In genomic region chr1:80973101-80973500, GRCh38 we compare ENCODE assay signal across 23 cellular contexts.
"Had no signal": no experiment of that assay in that cellular context is flagged by ENCODE, and none has a peak within 500 bp of the region (broad histone marks: within the 10 kb centered on the region; RNA-seq: fewer than 3 reads in every experiment).

No MANE protein-coding gene starts in this region.

- H3K27me3 ChIP-seq: colonic mucosa, dorsolateral prefrontal cortex, esophagus muscularis mucosa, foreskin keratinocyte, gastrocnemius medialis, gastroesophageal sphincter, heart left ventricle, heart right ventricle had no signal

- H3K4me1 ChIP-seq: colonic mucosa, esophagus muscularis mucosa, esophagus squamous epithelium, foreskin keratinocyte, gastrocnemius medialis, gastroesophageal sphincter, heart left ventricle, heart right ventricle had no signal

- H3K9me3 ChIP-seq: colonic mucosa, esophagus muscularis mucosa, esophagus squamous epithelium, gastrocnemius medialis, gastroesophageal sphincter had no signal

- DNase-seq: colonic mucosa; cortex of kidney; dermis blood vessel endothelial cell; dorsolateral prefrontal cortex; effector CD4-positive, alpha-beta T cell; effector CD8-positive, alpha-beta T cell; effector memory CD4-positive, alpha-beta T cell; effector memory CD8-positive, alpha-beta T cell; endodermal cell; erythroblast; esophagus squamous epithelium; foreskin fibroblast; foreskin keratinocyte; gastrocnemius medialis; glutamatergic neuron; head of caudate nucleus; heart left ventricle; heart right ventricle had no signal

- H3K4me3 ChIP-seq: colonic mucosa, coronary artery, dorsolateral prefrontal cortex, esophagus muscularis mucosa, esophagus squamous epithelium, gastrocnemius medialis, gastroesophageal sphincter, heart left ventricle, heart right ventricle had no signal

- H3K27ac ChIP-seq: colonic mucosa, coronary artery, dorsolateral prefrontal cortex, epithelial cell of prostate, esophagus muscularis mucosa, esophagus squamous epithelium, foreskin keratinocyte, gastrocnemius medialis, gastroesophageal sphincter, heart left ventricle, heart right ventricle had no signal

- H3K36me3 ChIP-seq: colonic mucosa, esophagus muscularis mucosa, esophagus squamous epithelium, gastrocnemius medialis, gastroesophageal sphincter, heart left ventricle, heart right ventricle had no signal

- ATAC-seq: effector memory CD8-positive, alpha-beta T cell; esophagus mucosa; foreskin keratinocyte; gastrocnemius medialis; gastroesophageal sphincter; heart left ventricle; heart right ventricle had no signal
